In genomic region chr6:43520097-43520496, GRCh38 we compare ENCODE assay signal across 1 cellular context.
TF ChIP-seq lines count a peak whose summit lies in the region.

No MANE protein-coding gene starts in this region.

TF ChIP-seq in IMR-90, 13 proteins besides CTCF, POLR2A, EP300 and RAD21:
- TF ChIP-seq MAZ (IDR thresholded peaks at IDR 0.05; ENCODE audit: borderline replicate concordance, low read depth, low read length) (no peak), RFX5 (IDR thresholded peaks at IDR 0.05; ENCODE audit: low read depth, low read length) (no peak), NFE2L2 (IDR thresholded peaks at IDR 0.05; ENCODE audit: low read depth, low read length) (no peak), USF2 (IDR thresholded peaks at IDR 0.05; ENCODE audit: low read depth, low read length) (no peak)
